ENCODE assay signal across 9 cellular contexts in genomic region chr12:109995366-109995702, GRCh38. TPM values are rescaled to one million over a fixed set of nuclear protein-coding genes. Genes with fewer than 3 reads are reported as not detected.
DNase-seq lines count a peak whose midpoint lies in the region; FAIRE-seq and TF ChIP-seq lines count a peak whose summit lies in the region.
"Had no signal": no experiment of that assay in that cellular context is flagged by ENCODE, and none has a peak within 500 bp of the region (broad histone marks: within the 10 kb centered on the region; RNA-seq: fewer than 3 reads in every experiment).

No MANE protein-coding gene starts in this region.

- peaks cover 0 to 34% of the 10 kb centered on the region in 2 donors for H3K4me1 ChIP-seq in right atrium auricular region
- H3K4me1 ChIP-seq in mucosa of rectum (ENCODE audit: control insufficient read depth in 2 of 2, insufficient read depth in 2 of 2, low read length in 2 of 2) = peaks cover 18 to 23% of the 10 kb centered on the region in 2 donors

- H3K27ac ChIP-seq in right atrium auricular region = peak overlapping the region; percentile 80 to 89
- H3K27ac ChIP-seq in mucosa of rectum (ENCODE audit: low read depth in 2 of 2, low read length in 2 of 2) = peak overlapping the region; percentile 66 to 91

- peak overlapping the region; percentile 82 to 88 for H3K9ac ChIP-seq in mucosa of rectum (ENCODE audit: low read depth in 1 of 2, low read length in 2 of 2)

- peaks cover 8% of the 10 kb centered on the region for H3K36me3 ChIP-seq in right atrium auricular region
- peaks cover 3% of the 10 kb centered on the region for H3K36me3 ChIP-seq in bronchial epithelial cell (ENCODE audit: control insufficient read depth, insufficient read depth, low read length)
- peaks cover 4 to 11% of the 10 kb centered on the region in 2 donors for H3K36me3 ChIP-seq in mucosa of rectum (ENCODE audit: control insufficient read depth in 2 of 2, insufficient read depth in 2 of 2, low read length in 2 of 2)

- H3K27me3 ChIP-seq in right atrium auricular region (no peaks in the 10 kb centered on the region), bronchial epithelial cell (ENCODE audit: control insufficient read depth, insufficient read depth, low read length) (no peaks in the 10 kb centered on the region), mucosa of rectum (ENCODE audit: control insufficient read depth in 2 of 2, insufficient read depth in 2 of 2, low read length in 2 of 2) (no peaks in the 10 kb centered on the region)

- intact Hi-C loops in cardiac septum (cut with DNase I) = loop anchor here (5.0 kb wide), 2 partner anchors 47 to 93 kb away; partner anchors contain the start of gene TCHP

- TF ChIP-seq CTCF in right atrium auricular region (IDR thresholded peaks at IDR 0.05) (no peak), bronchial epithelial cell (IDR thresholded peaks at IDR 0.05; ENCODE audit: insufficient read depth, low read length, severe bottlenecking) (no peak)

- DNase-seq in right atrium auricular region (ENCODE audit: low spot score) (peak; percentile 57), cardiac septum (ENCODE audit: low spot score) (no peak), bronchial epithelial cell (ENCODE audit: low read depth) (no peak), kidney tubule cell (ENCODE audit: low spot score) (no peak), NCI-H748 (lab: John Stamatoyannopoulos, UW; ENCODE audit: unreplicated experiment) (no peak), NCI-H446 (lab: John Stamatoyannopoulos, UW) (no peak)
- no peak for DNase-seq in central memory CD4-positive, alpha-beta T cell

- H3K9me3 ChIP-seq in right atrium auricular region (no peaks in the 10 kb centered on the region), mucosa of rectum (ENCODE audit: control insufficient read depth in 2 of 2, low read length in 2 of 2) (no peaks in the 10 kb centered on the region)

- no peak for FAIRE-seq in bronchial epithelial cell (lab: Jason Lieb, UNC)
- FAIRE-seq: islet of Langerhans had no signal

- H3K4me3 ChIP-seq in right atrium auricular region (peak overlapping the region; percentile 97 to 100), bronchial epithelial cell (ENCODE audit: low read depth, low read length) (peak overlapping the region; percentile 95), mucosa of rectum (ENCODE audit: low read length in 2 of 2) (peak overlapping the region; percentile 89 to 93)

RNA-seq across cellular contexts. Expression of gene GIT2, which starts 0.8 kb away (rescaled TPM):
- 10 to 100 TPM; 24.8 to 26.8 TPM for total RNA-seq in right atrium auricular region
- 31.2 TPM for total RNA-seq in cardiac septum
- total RNA-seq in bronchial epithelial cell = 21.9 and 22.4 TPM in 2 replicates

RNA-seq across cellular contexts. Expression of gene ANKRD13A, which starts 3.9 kb away (rescaled TPM):
- total RNA-seq in right atrium auricular region = 10 to 100 TPM; 26.0 to 31.8 TPM
- 15.5 TPM for total RNA-seq in cardiac septum
- total RNA-seq in bronchial epithelial cell = 27.3 and 36.9 TPM in 2 replicates

RNA-seq across cellular contexts. Expression of gene C12orf76, which starts 53.0 kb away (rescaled TPM):
- total RNA-seq in right atrium auricular region (1 to 10 TPM; 8.6 to 9.0 TPM), cardiac septum (6.4 TPM), bronchial epithelial cell (12.8 and 17.9 TPM in 2 replicates)
